Comparison of ENCODE assay signal across 21 cellular contexts in genomic region chr3:15681668-15682067, GRCh38.
DNase-seq lines count a peak whose midpoint lies in the region; ATAC-seq and TF ChIP-seq lines count a peak whose summit lies in the region.
"Had no signal": no experiment of that assay in that cellular context is flagged by ENCODE, and none has a peak within 500 bp of the region (broad histone marks: within the 10 kb centered on the region; RNA-seq: fewer than 3 reads in every experiment).

No MANE protein-coding gene starts in this region.

- no peak overlapping the region for H2AFZ ChIP-seq in osteoblast (ENCODE audit: low read length)
- H2AFZ ChIP-seq: GM23338 had no signal

- peaks cover 5 to 9% of the 10 kb centered on the region in 2 donors for H3K36me3 Mint-ChIP-seq in CD14-positive monocyte
- peaks cover 55% of the 10 kb centered on the region for H3K36me3 Mint-ChIP-seq in osteocyte (ENCODE audit: unreplicated experiment)

- no peaks in the 10 kb centered on the region for H4K20me1 ChIP-seq in osteoblast (ENCODE audit: insufficient read depth, low read length)

- H3K27me3 Mint-ChIP-seq in CD14-positive monocyte (ENCODE audit: low read depth in 3 of 3) (no peaks in the 10 kb centered on the region), osteocyte (ENCODE audit: unreplicated experiment) (no peaks in the 10 kb centered on the region)
- H3K27me3 Mint-ChIP-seq: CD4-positive, alpha-beta memory T cell had no signal

- H3K4me2 ChIP-seq in osteoblast (ENCODE audit: insufficient read depth, low read length): no peak overlapping the region
- H3K4me2 ChIP-seq: A549, GM23338 had no signal

- DNase-seq in CD14-positive monocyte (ENCODE audit: low spot score) (peak; percentile 68), Panc1 (ENCODE audit: low read depth, low spot score) (no peak), fibroblast of gingiva (ENCODE audit: low read depth) (peak; percentile 87), osteocyte (ENCODE audit: extremely low spot score, unreplicated experiment) (no peak), GM10266 (ENCODE audit: extremely low spot score) (no peak), OCI-M1 (lab: John Stamatoyannopoulos, UW) (no peak), sigmoid colon (no peak), osteoblast (ENCODE audit: insufficient read length, low spot score, missing footprints) (no peak)
- DNase-seq: BE2C; Caco-2; CD4-positive, alpha-beta memory T cell; DND-41; KBM-7; NCI-H1694; NCI-H2081; NCI-H2171; NCI-H526; Right ventricle myocardium superior had no signal

- peaks cover 41% of the 10 kb centered on the region for H3K4me1 Mint-ChIP-seq in CD14-positive monocyte
- H3K4me1 Mint-ChIP-seq in osteocyte (ENCODE audit: unreplicated experiment): peaks cover 24% of the 10 kb centered on the region
- H3K4me1 Mint-ChIP-seq: GM23338 had no signal

- POLR2A ChIA-PET in Panc1 (lab: Charles Lee): no interaction called here

- peak overlapping the region in 6 of 7 donors; percentile 65 to 83 (median 77) for H3K27ac Mint-ChIP-seq in CD14-positive monocyte
- peak overlapping the region; percentile 56 for H3K27ac Mint-ChIP-seq in osteocyte (ENCODE audit: unreplicated experiment)
- H3K27ac Mint-ChIP-seq: GM23338 had no signal

- 90 to 91% methylated on average over 2 of the region's 2 CpGs for WGBS in sigmoid colon, 2 donors

- CTCF ChIA-PET in Panc1 (lab: Charles Lee): interaction anchor here (0.6 kb wide), 1 partner anchor 1031 kb away, joined by 3 read pairs; no protein-coding TSS in a partner anchor

- no peaks in the 10 kb centered on the region for H3K27me3 ChIP-seq in Panc1 (ENCODE audit: control insufficient read depth, insufficient read depth, low read length)
- no peaks in the 10 kb centered on the region for H3K27me3 ChIP-seq in sigmoid colon
- H3K27me3 ChIP-seq in osteoblast (ENCODE audit: insufficient read depth, low read length): no peaks in the 10 kb centered on the region
- H3K27me3 ChIP-seq: BE2C had no signal

- peaks cover 28% of the 10 kb centered on the region for H3K4me1 ChIP-seq in Panc1 (ENCODE audit: control insufficient read depth, insufficient read depth, low read length)
- peaks cover 0 to 31% (median 14%) of the 10 kb centered on the region in 4 donors for H3K4me1 ChIP-seq in sigmoid colon
- H3K4me1 ChIP-seq in osteoblast (ENCODE audit: insufficient read depth, low read length): no peaks in the 10 kb centered on the region
- H3K4me1 ChIP-seq: Caco-2 had no signal

- no TSS peak for BruUV-seq in Panc1 (replicated peaks; lab: Mats Ljungman, UMichigan)

- no peak for TF ChIP-seq EP300 in sigmoid colon (IDR thresholded peaks at IDR 0.05)

- peaks cover 46% of the 10 kb centered on the region for H3K36me3 ChIP-seq in Panc1 (ENCODE audit: control insufficient read depth, insufficient read depth, low read length)
- peaks cover 4 to 59% (median 17%) of the 10 kb centered on the region in 4 donors for H3K36me3 ChIP-seq in sigmoid colon
- peaks cover 79% of the 10 kb centered on the region for H3K36me3 ChIP-seq in osteoblast (ENCODE audit: insufficient read depth, low read length)
- H3K36me3 ChIP-seq: BE2C had no signal

- ATAC-seq in Panc1: no peak
- ATAC-seq: A549, GM23338, HCT116 had no signal

- H3K4me3 ChIP-seq in Panc1 (ENCODE audit: low read depth in 2 of 2, low read length in 2 of 2) (no peak overlapping the region), sigmoid colon (no peak overlapping the region), osteoblast (ENCODE audit: insufficient read depth, low read length) (no peak overlapping the region)
- H3K4me3 ChIP-seq: A549, GM23338 had no signal

- no peak overlapping the region for H3K4me3 Mint-ChIP-seq in CD14-positive monocyte
- H3K4me3 Mint-ChIP-seq in osteocyte (ENCODE audit: unreplicated experiment): no peak overlapping the region
- H3K4me3 Mint-ChIP-seq: CD4-positive, alpha-beta memory T cell; GM23338 had no signal

- intact Hi-C loops in CD14-positive monocyte (cut with micrococcal nuclease) (loop anchor here in 1 of 2 donors (10.0 kb wide), 2 partner anchors 47 to 123 kb away; no protein-coding TSS in a partner anchor), Panc1 (cut with micrococcal nuclease; ENCODE audit: unreplicated experiment) (no loop called here), sigmoid colon (cut with DNase I) (no loop called here)

- H3K27ac ChIP-seq in Panc1 (ENCODE audit: low read length) (peak overlapping the region; percentile 34; the same call in 1 of the 2 replicates), sigmoid colon (no peak overlapping the region), osteoblast (ENCODE audit: low read depth, low read length) (no peak overlapping the region)
- H3K27ac ChIP-seq: A549 had no signal

- in situ Hi-C loops in Panc1 (cut with HindIII; ENCODE audit: low pct_unique_long_range_greater_than_20kb, low sequenced_read_pairs): no loop called here

- H3K9me3 ChIP-seq in Panc1 (ENCODE audit: control insufficient read depth, insufficient read depth, low read depth, low read length) (no peaks in the 10 kb centered on the region), sigmoid colon (no peaks in the 10 kb centered on the region), osteoblast (ENCODE audit: low read depth, low read length) (no peaks in the 10 kb centered on the region)
- H3K9me3 ChIP-seq: A549, BE2C, Caco-2 had no signal

- no peak for TF ChIP-seq CTCF in CD14-positive monocyte (IDR thresholded peaks at IDR 0.05)
- TF ChIP-seq CTCF in Panc1 (IDR thresholded peaks at IDR 0.05): no peak
- TF ChIP-seq CTCF in osteocyte (IDR thresholded peaks at IDR 0.05): no peak
- TF ChIP-seq CTCF in GM10266 (IDR thresholded peaks at IDR 0.05; ENCODE audit: control insufficient read depth, insufficient read depth, low read depth, missing control alignments): no peak
- no peak for TF ChIP-seq CTCF in sigmoid colon (IDR thresholded peaks at IDR 0.05)
- TF ChIP-seq CTCF in osteoblast (IDR thresholded peaks at IDR 0.05; ENCODE audit: extremely low read depth, low read depth, low read length): no peak

- peaks cover 6% of the 10 kb centered on the region for H3K79me2 ChIP-seq in osteoblast (ENCODE audit: insufficient read depth, low read length)

- TF ChIP-seq POLR2A in sigmoid colon (IDR thresholded peaks at IDR 0.05): no peak

- H3K9me3 Mint-ChIP-seq in CD14-positive monocyte (peaks cover 0 to 2% (median 0%) of the 10 kb centered on the region in 7 donors), osteocyte (ENCODE audit: unreplicated experiment) (no peaks in the 10 kb centered on the region)
- H3K9me3 Mint-ChIP-seq: CD4-positive, alpha-beta memory T cell; GM23338 had no signal

Comparison
In these comparisons a context has a peak if more than half of its experiments do, and no peak if none do; other contexts are left out.
1. DNase-seq: peak in CD14-positive monocyte (single experiment) and fibroblast of gingiva (single experiment); none in Panc1 (single experiment), osteocyte (single experiment), GM10266 (single experiment), OCI-M1 (single experiment), sigmoid colon (single experiment) and osteoblast (single experiment).